2 cellular contexts compared by ENCODE assay signal in genomic region chr3:141788147-141788546, GRCh38.
TF ChIP-seq lines count a peak whose summit lies in the region.

No MANE protein-coding gene starts in this region.

TF ChIP-seq in HepG2, 621 proteins besides CTCF, POLR2A, EP300 and RAD21:
- no peak for TF ChIP-seq ZSCAN12 (CRISPR knock-in tag; IDR thresholded peaks at IDR 0.05)
- TF ChIP-seq ZNF33A (CRISPR knock-in tag; IDR thresholded peaks at IDR 0.05; ENCODE audit: borderline replicate concordance): no peak
- no peak for TF ChIP-seq FOXP4 (CRISPR knock-in tag; IDR thresholded peaks at IDR 0.05)
- no peak for TF ChIP-seq MEIS2 (CRISPR knock-in tag; IDR thresholded peaks at IDR 0.05)

TF ChIP-seq in GM12878, 131 proteins besides CTCF, POLR2A, EP300 and RAD21:
- TF ChIP-seq ATF7 (IDR thresholded peaks at IDR 0.05; ENCODE audit: low read depth): no peak
- TF ChIP-seq HSF1 (IDR thresholded peaks at IDR 0.05; ENCODE audit: low read depth, low read length): no peak
- no peak for TF ChIP-seq HCFC1 (IDR thresholded peaks at IDR 0.05; ENCODE audit: low read length)
- no peak for TF ChIP-seq IKZF1 (conservative IDR thresholded peaks at IDR 0.05)
- no peak for TF ChIP-seq SMAD5 (IDR thresholded peaks at IDR 0.05; ENCODE audit: low read depth)
- no peak for TF ChIP-seq CEBPZ (IDR thresholded peaks at IDR 0.05; ENCODE audit: low read depth, low read length)
- no peak for TF ChIP-seq ZNF274 (IDR thresholded peaks at IDR 0.05; ENCODE audit: insufficient read depth, insufficient read length)
- TF ChIP-seq USF2 (IDR thresholded peaks at IDR 0.05; ENCODE audit: borderline replicate concordance, low read depth, low read length): no peak
- no peak for TF ChIP-seq HDAC2 (IDR thresholded peaks at IDR 0.05)
- no peak for TF ChIP-seq TCF12 (IDR thresholded peaks at IDR 0.05; ENCODE audit: low read depth, low read length)
- no peak for TF ChIP-seq CREB1 (IDR thresholded peaks at IDR 0.05; ENCODE audit: low read depth)
- no peak for TF ChIP-seq CUX1 (IDR thresholded peaks at IDR 0.05; ENCODE audit: insufficient replicate concordance, low read depth, low read length)
- no peak for TF ChIP-seq BACH1 (IDR thresholded peaks at IDR 0.05; ENCODE audit: borderline replicate concordance)
- no peak for TF ChIP-seq ZNF24 (IDR thresholded peaks at IDR 0.05)
- TF ChIP-seq STAT1 (conservative IDR thresholded peaks at IDR 0.05): no peak
- no peak for TF ChIP-seq ZBED1 (IDR thresholded peaks at IDR 0.05; ENCODE audit: borderline replicate concordance)
